ENCODE assay signal across 1 cellular context in the genomic region with DNA sequence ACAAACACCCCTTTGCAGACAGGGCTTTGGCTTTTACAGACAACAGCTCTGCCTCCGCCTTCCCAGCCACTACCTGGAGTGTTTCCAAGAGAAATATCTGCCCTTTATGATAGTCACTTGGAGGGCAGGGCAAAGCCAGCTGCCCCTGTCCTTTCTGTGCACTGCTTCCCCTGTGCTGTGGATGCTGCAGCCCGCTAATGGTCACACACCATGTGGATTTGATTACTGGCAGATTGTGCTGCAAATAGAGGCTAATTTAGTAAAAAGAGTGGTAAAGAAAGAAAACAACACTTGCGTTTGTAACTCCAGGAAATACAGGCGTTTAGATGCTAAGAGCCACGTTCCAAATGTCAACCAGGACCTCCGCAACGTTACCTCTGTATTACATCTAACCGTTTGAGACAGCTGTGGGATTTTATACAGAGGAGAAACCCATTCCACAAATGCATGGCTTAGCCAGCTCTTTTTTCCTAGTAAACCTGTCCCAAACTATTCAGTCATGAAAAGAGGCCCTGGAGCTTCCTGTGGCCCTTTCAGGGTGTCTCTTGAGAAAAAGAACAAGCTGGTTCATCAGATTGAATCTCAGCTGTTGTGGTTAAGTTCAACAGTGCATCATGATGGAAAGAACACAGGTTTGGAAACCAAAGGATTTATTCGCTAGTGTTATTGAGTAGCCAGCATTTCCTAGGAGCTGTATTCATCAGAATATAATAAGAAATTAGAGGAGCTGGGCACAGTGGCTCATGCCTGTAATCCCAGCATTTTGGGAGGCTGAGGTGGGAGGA.
TF ChIP-seq lines count a peak whose summit lies in the region.

No MANE protein-coding gene starts in this region.

TF ChIP-seq in SK-N-SH, 30 proteins besides CTCF, POLR2A, EP300 and RAD21 (continued from another document):
- TF ChIP-seq POLR2AphosphoS5 (IDR thresholded peaks at IDR 0.05; ENCODE audit: low read depth, low read length) (no peak), YY1 (IDR thresholded peaks at IDR 0.05; ENCODE audit: low read depth) (no peak)
TF ChIP-seq in SK-N-SH: peak in this region for 6.
